9 cellular contexts compared by ENCODE assay signal in the genomic region with DNA sequence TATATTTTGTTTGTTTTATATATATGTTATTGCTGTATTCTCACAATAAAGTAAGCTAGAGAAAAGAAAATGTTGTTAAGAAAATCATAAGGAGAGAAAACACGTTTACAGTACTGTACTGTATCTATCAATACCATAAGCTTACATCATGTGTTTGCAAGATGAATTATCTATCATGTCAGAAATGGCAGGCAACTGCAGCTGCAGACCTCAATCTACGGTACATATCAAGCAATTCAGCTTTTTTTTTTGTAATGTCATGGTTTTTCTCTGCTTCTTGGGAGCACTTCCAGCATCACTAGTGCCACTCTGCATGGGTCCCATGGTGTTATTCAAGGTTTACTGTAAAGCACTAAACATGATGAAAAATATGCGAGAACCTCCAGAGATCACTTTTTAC. TPM values are rescaled to one million over a fixed set of nuclear protein-coding genes. Genes with fewer than 3 reads are reported as not detected.
"Had no signal": no experiment of that assay in that cellular context is flagged by ENCODE, and none has a peak within 500 bp of the region (broad histone marks: within the 10 kb centered on the region; RNA-seq: fewer than 3 reads in every experiment).

No MANE protein-coding gene starts in this region.

- DNase-seq: GDM1, GF-D8 had no signal

- FAIRE-seq: G401.6, GM12878, GM12891, GM12892, GM18507, GM19239 had no signal

- H3K4me3 ChIP-seq: GM12878 had no signal

- ATAC-seq: GM12878 had no signal

RNA-seq across cellular contexts. Expression of a gene that starts 8.9 kb away (rescaled TPM):
- total RNA-seq: G401 had no signal

RNA-seq across cellular contexts. Expression of a gene that starts 19.3 kb away (rescaled TPM):
- total RNA-seq: G401, GM12878 had no signal
- polyA plus RNA-seq: GM12878 had no signal

RNA-seq across cellular contexts. Expression of a gene that starts 42.4 kb away (rescaled TPM):
- total RNA-seq: G401, GM12878 had no signal
- polyA plus RNA-seq: GM12878 had no signal

RNA-seq across cellular contexts. Expression of a gene that starts 42.6 kb away (rescaled TPM):
- total RNA-seq: G401, GM12878 had no signal
- polyA plus RNA-seq: GM12878 had no signal

RNA-seq across cellular contexts. Expression of a gene that starts 59.7 kb away (rescaled TPM):
- total RNA-seq: G401, GM12878 had no signal
- polyA plus RNA-seq: GM12878 had no signal
